Comparison of ENCODE assay signal across 25 cellular contexts in genomic region chr14:30971586-30971985, GRCh38.
"Had no signal": no experiment of that assay in that cellular context is flagged by ENCODE, and none has a peak within 500 bp of the region (broad histone marks: within the 10 kb centered on the region; RNA-seq: fewer than 3 reads in every experiment).

No MANE protein-coding gene starts in this region.

- H3K27me3 Mint-ChIP-seq: activated CD4-positive, alpha-beta memory T cell treated with anti-CD3 and anti-CD28 coated beads for 36 hours; activated CD4-positive, alpha-beta T cell treated with anti-CD3 and anti-CD28 coated beads, Interleukin-2, amount 10 ng/mL, durations not matched to agents 7 days and 5 days; activated naive CD8-positive, alpha-beta T cell treated with anti-CD3 and anti-CD28 coated beads, Interleukin-2, amount 10 ng/mL, durations not matched to agents 7 days and 5 days; IgD-negative memory B cell had no signal

- H3K27me3 ChIP-seq: body of pancreas had no signal

- H3K4me3 Mint-ChIP-seq: activated CD4-positive, alpha-beta memory T cell treated with anti-CD3 and anti-CD28 coated beads for 36 hours; activated CD4-positive, alpha-beta T cell treated with anti-CD3 and anti-CD28 coated beads, Interleukin-2, amount 10 ng/mL, durations not matched to agents 7 days and 5 days; activated naive CD8-positive, alpha-beta T cell treated with anti-CD3 and anti-CD28 coated beads, Interleukin-2, amount 10 ng/mL, durations not matched to agents 7 days and 5 days; activated T-cell treated with anti-CD3 and anti-CD28 coated beads, Interleukin-2, amount 50 U/mL, for 4 hours; T-helper 1 cell treated with Interleukin-12 subunit alpha and Interleukin-12 subunit beta and Interleukin-4 antibody, amounts not matched to agents 30 μg/mL and 1 μg/mL, for 36 hours had no signal

- H3K4me3 ChIP-seq: body of pancreas had no signal

- H3K27ac ChIP-seq: body of pancreas, VCaP had no signal

- ATAC-seq: activated T-cell treated with anti-CD3 and anti-CD28 coated beads, Interleukin-2, amount 50 U/mL, for 4 hours; body of pancreas had no signal

- FAIRE-seq: bronchial epithelial cell, RCC 7860 had no signal

- H3K27ac Mint-ChIP-seq: activated CD4-positive, alpha-beta memory T cell treated with anti-CD3 and anti-CD28 coated beads for 36 hours; activated CD4-positive, alpha-beta T cell treated with anti-CD3 and anti-CD28 coated beads, Interleukin-2, amount 10 ng/mL, durations not matched to agents 7 days and 5 days; activated naive CD8-positive, alpha-beta T cell treated with anti-CD3 and anti-CD28 coated beads, Interleukin-2, amount 10 ng/mL, durations not matched to agents 7 days and 5 days; IgD-negative memory B cell; T-helper 1 cell treated with Interleukin-12 subunit alpha and Interleukin-12 subunit beta and Interleukin-4 antibody, amounts not matched to agents 30 μg/mL and 1 μg/mL, for 36 hours had no signal

- DNase-seq: activated CD4-positive, alpha-beta memory T cell treated with anti-CD3 and anti-CD28 coated beads for 36 hours; activated CD4-positive, alpha-beta T cell treated with anti-CD3 and anti-CD28 coated beads, Interleukin-2, amount 10 ng/mL, durations not matched to agents 7 days and 5 days; activated CD4-positive, CD25-positive, alpha-beta regulatory T cell; activated CD8-positive, alpha-beta memory T cell treated with anti-CD3 and anti-CD28 coated beads for 24 hours; activated naive CD4-positive, alpha-beta T cell treated with anti-CD3 and anti-CD28 coated beads, Interleukin-2, amount 50 U/mL, for 16 hours; activated naive CD8-positive, alpha-beta T cell treated with anti-CD3 and anti-CD28 coated beads, Interleukin-2, amount 10 ng/mL, durations not matched to agents 7 days and 5 days; activated T-cell treated with anti-CD3 and anti-CD28 coated beads, Interleukin-2, amount 50 U/mL, for 4 hours; aorta; body of pancreas; central memory CD4-positive, alpha-beta T cell; KG1; NCI-H1092; NCI-H1417; NCI-H1930; NCI-H2171; NCI-H2227 treated with DMSO at 0.1 percent for 48 hours; NCI-H446 treated with DMSO at 0.1 percent for 48 hours; NCI-H524 treated with DMSO at 0.1 percent for 48 hours; NCI-H82; SHP77 treated with DMSO at 0.1 percent for 48 hours had no signal
